ENCODE assay signal across 9 cellular contexts in the genomic region with DNA sequence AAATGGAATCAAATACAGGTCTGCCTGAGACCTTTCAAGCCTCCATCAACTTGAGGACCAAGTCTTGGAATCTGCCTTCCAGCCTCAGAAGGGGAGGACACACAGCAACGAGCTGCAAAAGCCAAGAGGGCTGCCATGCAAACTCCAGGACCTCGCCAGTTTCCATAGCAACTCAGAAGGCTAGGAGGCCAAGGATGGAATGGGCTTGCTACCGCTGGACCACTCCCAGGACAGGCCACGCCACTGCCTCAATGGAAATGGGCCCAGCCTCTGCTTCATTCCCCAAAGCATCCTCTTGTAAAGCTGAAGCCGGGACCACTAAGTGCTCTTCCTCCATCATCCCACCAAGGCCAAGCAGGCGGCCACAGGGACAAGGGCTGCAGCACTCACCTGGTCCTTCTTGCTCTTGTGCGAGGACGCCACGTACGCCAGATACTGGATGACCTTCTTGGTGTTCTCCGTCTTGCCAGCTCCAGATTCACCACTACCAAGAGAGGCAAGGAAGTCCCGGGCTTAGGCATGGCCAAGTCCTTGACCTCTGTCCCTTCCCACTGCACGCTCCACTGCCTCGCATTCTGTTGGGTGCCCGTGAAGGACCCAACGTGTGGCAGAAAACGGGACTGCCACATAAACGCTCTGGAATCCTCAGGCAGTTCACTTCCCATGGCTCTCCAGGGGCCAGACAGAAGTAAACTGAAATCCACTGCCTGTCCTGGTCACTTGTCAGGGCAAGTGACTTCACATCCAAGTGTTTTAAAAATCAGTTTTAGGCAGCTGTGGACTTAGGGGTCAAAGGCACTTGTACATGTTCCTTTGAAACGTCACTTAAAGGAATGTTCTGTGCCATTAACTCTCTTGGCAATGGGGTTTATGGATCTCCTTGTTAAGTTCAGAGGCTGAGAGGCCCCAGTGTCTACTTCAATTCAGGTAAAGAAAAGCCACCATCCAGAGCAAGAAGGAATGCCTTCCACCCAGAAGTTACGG.
DNase-seq lines count a peak whose midpoint lies in the region; ATAC-seq and TF ChIP-seq lines count a peak whose summit lies in the region.
"Had no signal": no experiment of that assay in that cellular context is flagged by ENCODE, and none has a peak within 500 bp of the region (broad histone marks: within the 10 kb centered on the region; RNA-seq: fewer than 3 reads in every experiment).

No MANE protein-coding gene starts in this region.

- no peak for DNase-seq in HFFc6
- peak in 1 of 7 donors; percentile 16 for DNase-seq in adrenal gland
- no peak for DNase-seq in left lung
- no peak for DNase-seq in NCI-H2171 (lab: John Stamatoyannopoulos, UW)
- DNase-seq in hepatic stellate cell (ENCODE audit: low spot score): no peak
- DNase-seq in A673 (ENCODE audit: low spot score): no peak
- no peak for DNase-seq in foreskin fibroblast
- DNase-seq: retina had no signal

- peak; percentile 18; the same call in 1 of the 2 replicates for TF ChIP-seq CTCF in HFFc6 (IDR thresholded peaks at IDR 0.05)
- TF ChIP-seq CTCF in adrenal gland (IDR thresholded peaks at IDR 0.05): no peak
- TF ChIP-seq CTCF in left lung (IDR thresholded peaks at IDR 0.05): no peak
- no peak for TF ChIP-seq CTCF in A673 (conservative IDR thresholded peaks at IDR 0.05; ENCODE audit: low read depth, low read length)
- TF ChIP-seq CTCF in foreskin fibroblast (IDR thresholded peaks at IDR 0.05; ENCODE audit: low read depth, low read length): no peak

- peak overlapping the region; percentile 83 for H3K4me3 Mint-ChIP-seq in HFFc6
- no peak overlapping the region for H3K4me3 Mint-ChIP-seq in stimulated activated memory B cell treated with anti-CD40 and anti-IgM and Interleukin-4, amounts not matched to agents 10 μg/mL and 1 μg/mL and 100 μg/mL, for 72 hours

- POLR2A ChIA-PET in A673 (lab: Charles Lee; ENCODE audit: low non-redundant PET): no interaction called here

- H3K9me3 ChIP-seq in adrenal gland (replicated peaks in 1 of 3) (no peaks in the 10 kb centered on the region), left lung (no peaks in the 10 kb centered on the region), A673 (ENCODE audit: low read depth, low read length, poor library complexity, severe bottlenecking) (no peaks in the 10 kb centered on the region)

- H3K27ac ChIP-seq in adrenal gland (peak overlapping the region in 3 of 5 donors; percentile 85 to 97 (median 96)), left lung (peak overlapping the region; percentile 90 to 94), A673 (ENCODE audit: low read depth, low read length, poor library complexity, severe bottlenecking) (no peak overlapping the region)

- H3K4me1 ChIP-seq in adrenal gland (replicated peaks in 1 of 2) (peaks cover 55 to 89% of the 10 kb centered on the region in 2 donors), left lung (peaks cover 72 to 94% of the 10 kb centered on the region in 2 donors), A673 (ENCODE audit: insufficient read depth, low read length, poor library complexity, severe bottlenecking) (peaks cover 57% of the 10 kb centered on the region)

- intact Hi-C loops in adrenal gland (cut with DNase I) (loop anchor here in 1 of 2 donors (10.0 kb wide), 1 partner anchor 58 kb away; a partner anchor contains a TSS), left lung (cut with DNase I) (loop anchor here (10.0 kb wide), 1 partner anchor 138 kb away; no protein-coding TSS in a partner anchor), A673 (cut with micrococcal nuclease; ENCODE audit: unreplicated experiment) (no loop called here)

- peaks cover 86% of the 10 kb centered on the region for H3K27me3 Mint-ChIP-seq in HFFc6 (ENCODE audit: insufficient read depth)
- no peaks in the 10 kb centered on the region for H3K27me3 Mint-ChIP-seq in stimulated activated memory B cell treated with anti-CD40 and anti-IgM and Interleukin-4, amounts not matched to agents 10 μg/mL and 1 μg/mL and 100 μg/mL, for 72 hours

- no TSS peak for BruUV-seq in A673 (replicated peaks; lab: Mats Ljungman, UMichigan)

- no peak for TF ChIP-seq POLR2A in adrenal gland (IDR thresholded peaks at IDR 0.05)

- H3K27ac Mint-ChIP-seq in HFFc6: peak overlapping the region; percentile 99
- H3K27ac Mint-ChIP-seq in stimulated activated memory B cell treated with anti-CD40 and anti-IgM and Interleukin-4, amounts not matched to agents 10 μg/mL and 1 μg/mL and 100 μg/mL, for 72 hours: peak overlapping the region; percentile 96

- peaks cover 32% of the 10 kb centered on the region for H3K9me3 Mint-ChIP-seq in HFFc6
- H3K9me3 Mint-ChIP-seq in stimulated activated memory B cell treated with anti-CD40 and anti-IgM and Interleukin-4, amounts not matched to agents 10 μg/mL and 1 μg/mL and 100 μg/mL, for 72 hours: no peaks in the 10 kb centered on the region

- H3K27me3 ChIP-seq in adrenal gland: no peaks in the 10 kb centered on the region
- H3K27me3 ChIP-seq in left lung: no peaks in the 10 kb centered on the region
- no peaks in the 10 kb centered on the region for H3K27me3 ChIP-seq in A673 (replicated peaks; ENCODE audit: insufficient read depth, low read depth, low read length, poor library complexity)

- H3K4me3 ChIP-seq in adrenal gland: no peak overlapping the region
- H3K4me3 ChIP-seq in left lung: no peak overlapping the region
- no peak overlapping the region for H3K4me3 ChIP-seq in A673 (ENCODE audit: low read depth, low read length, poor library complexity, severe bottlenecking)
- H3K4me3 ChIP-seq in foreskin fibroblast (ENCODE audit: low read depth in 1 of 2, low read length in 2 of 2): no peak overlapping the region

- CTCF ChIA-PET in A673 (lab: Charles Lee): no interaction called here

- 53 to 59% (median 56%) methylated on average over 19 to 20 of the region's 20 CpGs for WGBS in adrenal gland, 4 donors

- peaks cover 0 to 57% of the 10 kb centered on the region in 2 donors for H3K36me3 ChIP-seq in adrenal gland (replicated peaks in 1 of 2)
- peaks cover 3 to 81% of the 10 kb centered on the region in 2 donors for H3K36me3 ChIP-seq in left lung
- peaks cover 50% of the 10 kb centered on the region for H3K36me3 ChIP-seq in A673 (ENCODE audit: insufficient read depth, low read length, poor library complexity, severe bottlenecking)

- peaks cover 81% of the 10 kb centered on the region for H3K36me3 Mint-ChIP-seq in HFFc6 (ENCODE audit: low read depth)
- H3K36me3 Mint-ChIP-seq in stimulated activated memory B cell treated with anti-CD40 and anti-IgM and Interleukin-4, amounts not matched to agents 10 μg/mL and 1 μg/mL and 100 μg/mL, for 72 hours: peaks cover 82% of the 10 kb centered on the region

- peaks cover 85% of the 10 kb centered on the region for H3K4me1 Mint-ChIP-seq in HFFc6 (ENCODE audit: low read depth)
- peaks cover 56% of the 10 kb centered on the region for H3K4me1 Mint-ChIP-seq in stimulated activated memory B cell treated with anti-CD40 and anti-IgM and Interleukin-4, amounts not matched to agents 10 μg/mL and 1 μg/mL and 100 μg/mL, for 72 hours

- ATAC-seq in left lung: no peak
- ATAC-seq in stimulated activated memory B cell treated with anti-CD40 and anti-IgM and Interleukin-4, amounts not matched to agents 10 μg/mL and 1 μg/mL and 100 μg/mL, for 72 hours: no peak
